ENCODE assay signal across 8 cellular contexts in the genomic region with DNA sequence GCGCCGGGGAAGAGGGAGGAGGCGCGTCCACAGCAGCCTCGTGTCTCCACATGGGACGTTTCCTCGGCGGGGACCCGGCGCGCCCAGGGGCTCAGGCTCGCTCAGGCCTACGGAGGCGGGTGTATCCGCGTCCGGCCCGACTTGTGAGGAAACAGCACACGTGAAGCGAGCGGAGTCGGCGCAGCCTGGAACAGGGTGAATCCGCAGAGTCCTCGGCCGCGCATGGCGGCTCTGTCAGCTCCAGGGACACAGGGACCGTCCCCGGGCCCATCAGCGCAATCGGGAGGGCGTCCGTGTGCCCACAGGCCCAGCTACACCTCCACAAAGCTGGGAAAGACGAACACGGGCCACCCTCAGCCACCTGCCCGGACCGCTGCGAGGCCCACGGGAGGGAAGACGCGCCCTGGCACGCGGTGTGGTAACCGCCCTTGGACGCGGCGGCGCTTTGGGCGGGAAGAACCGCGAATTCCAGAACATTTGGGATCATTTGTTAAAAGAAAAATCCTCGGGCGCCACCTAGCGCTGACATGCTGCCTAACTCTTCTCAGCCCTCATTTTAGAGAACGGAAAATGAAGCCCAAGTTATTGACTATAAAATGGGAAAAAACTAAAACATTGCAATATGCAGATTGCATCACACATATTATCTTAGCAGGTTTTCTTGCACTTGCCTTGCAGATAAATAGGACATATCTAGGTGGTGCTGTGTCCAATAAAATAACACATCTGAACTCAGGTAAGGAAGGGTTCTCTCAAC. TPM values are rescaled to one million over a fixed set of nuclear protein-coding genes. Genes with fewer than 3 reads are reported as not detected.
DNase-seq lines count a peak whose midpoint lies in the region; ATAC-seq and TF ChIP-seq lines count a peak whose summit lies in the region.

No MANE protein-coding gene starts in this region.

- H3K4me1 ChIP-seq in SJSA1 (replicated peaks) (peaks cover 4% of the 10 kb centered on the region; the same call in 1 of the 2 replicates), left ventricle myocardium inferior (peaks cover 8% of the 10 kb centered on the region)

- H3K27ac ChIP-seq in 22Rv1: no peak overlapping the region
- no peak overlapping the region for H3K27ac ChIP-seq in SJSA1
- H3K27ac ChIP-seq in left ventricle myocardium inferior (replicated peaks): no peak overlapping the region

- H3K27me3 ChIP-seq in SJSA1 (replicated peaks) (no peaks in the 10 kb centered on the region), left ventricle myocardium inferior (ENCODE audit: low read depth) (peaks cover 52% of the 10 kb centered on the region)

- H3K36me3 ChIP-seq in SJSA1 (no peaks in the 10 kb centered on the region), left ventricle myocardium inferior (no peaks in the 10 kb centered on the region)

- TF ChIP-seq CTCF in 22Rv1 (IDR thresholded peaks at IDR 0.05) (peak; percentile 85), GM12873 (IDR thresholded peaks at IDR 0.05; ENCODE audit: insufficient read depth, low read depth, low read length, missing control alignments) (peak; percentile 74), left ventricle myocardium inferior (IDR thresholded peaks at IDR 0.05; ENCODE audit: borderline replicate concordance) (peak; percentile 87)

- DNase-seq in HT1080 (ENCODE audit: low read depth) (peak; percentile 51), SJSA1 (ENCODE audit: low read depth in 1 of 2, low spot score in 2 of 2) (peak; percentile 37 to 70), amniotic epithelial cell (ENCODE audit: low read depth) (peak; percentile 27), left ventricle myocardium inferior (peak; percentile 67), putamen (ENCODE audit: low spot score) (peak; percentile 53)

- peaks cover 6% of the 10 kb centered on the region for H3K9me3 ChIP-seq in SJSA1 (replicated peaks)
- peaks cover 6% of the 10 kb centered on the region for H3K9me3 ChIP-seq in left ventricle myocardium inferior (replicated peaks)

- intact Hi-C loops in left ventricle myocardium inferior (cut with micrococcal nuclease): no loop called here

- H3K4me3 ChIP-seq in SJSA1 (no peak overlapping the region), left ventricle myocardium inferior (peak overlapping the region; percentile 63)

- ATAC-seq in HG03521 (IDR thresholded peaks at IDR 0.05; ENCODE audit: unreplicated experiment): no peak

RNA-seq across cellular contexts. Expression of gene TMEM18, which starts 40.4 kb away (rescaled TPM):
- 22.5 and 27.5 TPM in 2 replicates for total RNA-seq in HT1080 (2014; rRNA removed; shearing (Covaris generic))
- polyA plus RNA-seq in HT1080 (2015; cell fraction: cytosol; rRNA removed): 18.2 and 23.3 TPM in 2 replicates
- polyA plus RNA-seq in HT1080 (2015; cell fraction: nucleus; rRNA removed): 21.3 and 27.5 TPM in 2 replicates
- 45.1 and 119 TPM in 2 replicates for total RNA-seq in SJSA1 (2014; rRNA removed; shearing (Covaris generic))
- 10.4 TPM for total RNA-seq in left ventricle myocardium inferior
